In the genomic region with DNA sequence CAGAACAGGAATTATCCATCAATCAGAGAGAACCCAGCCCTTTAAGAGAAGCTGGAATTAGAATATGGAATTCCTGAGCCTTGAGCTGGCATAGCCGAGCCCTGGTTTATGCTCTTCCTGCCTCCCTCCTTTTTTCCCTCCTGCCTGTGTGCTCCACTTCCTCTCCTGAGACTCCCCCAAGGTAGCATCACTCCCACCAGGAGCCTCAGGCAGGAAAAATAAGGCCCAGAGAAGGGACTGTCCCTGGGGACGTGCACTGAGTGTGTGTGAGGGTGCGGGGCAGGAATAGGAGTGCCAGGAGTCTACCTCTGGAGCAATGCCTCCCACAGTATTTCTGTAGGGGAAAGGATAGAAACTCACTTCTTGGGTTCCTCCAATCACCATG, we compare ENCODE assay signal across 12 cellular contexts.
DNase-seq lines count a peak whose midpoint lies in the region; ATAC-seq, FAIRE-seq and TF ChIP-seq lines count a peak whose summit lies in the region.
"Had no signal": no experiment of that assay in that cellular context is flagged by ENCODE, and none has a peak within 500 bp of the region (broad histone marks: within the 10 kb centered on the region; RNA-seq: fewer than 3 reads in every experiment).

No MANE protein-coding gene starts in this region.

- H3K4me1 Mint-ChIP-seq in Caco-2 (ENCODE audit: low read depth, unreplicated experiment) = peaks cover 11% of the 10 kb centered on the region
- H3K4me1 Mint-ChIP-seq: CD8-positive, alpha-beta memory T cell; natural killer cell had no signal

- CTCF ChIA-PET in Caco-2 (lab: Charles Lee) = interaction anchor here (0.6 to 1.1 kb wide), 3 partner anchors 23 to 50 kb away, joined by 3 read pairs; no protein-coding TSS in a partner anchor

- H3K27ac Mint-ChIP-seq in Caco-2 (ENCODE audit: unreplicated experiment) = peak overlapping the region; percentile 48
- H3K27ac Mint-ChIP-seq: CD8-positive, alpha-beta memory T cell; natural killer cell had no signal

- H3K4me3 Mint-ChIP-seq in Caco-2 (ENCODE audit: unreplicated experiment) = no peak overlapping the region
- H3K4me3 Mint-ChIP-seq: activated T-cell treated with anti-CD3 and anti-CD28 coated beads, Interleukin-2, amount 50 U/mL, for 4 hours; CD8-positive, alpha-beta memory T cell; natural killer cell had no signal

- H3K4me3 ChIP-seq in Caco-2 (ENCODE audit: low read depth, low read length) (no peak overlapping the region), fibroblast of lung (replicated peaks in 1 of 4; ENCODE audit: control extremely low read depth in 1 of 4, insufficient read depth in 1 of 4, low read depth in 3 of 4, low read length in 4 of 4) (no peak overlapping the region), psoas muscle (no peak overlapping the region)

- no peaks in the 10 kb centered on the region for H3K36me3 Mint-ChIP-seq in Caco-2 (ENCODE audit: insufficient read depth, unreplicated experiment)

- peak overlapping the region; percentile 67 for H3K27ac ChIP-seq in fibroblast of lung (ENCODE audit: insufficient read depth, low read length)
- H3K27ac ChIP-seq in psoas muscle = peak overlapping the region; percentile 68

- TF ChIP-seq CTCF in Caco-2 (IDR thresholded peaks at IDR 0.05; ENCODE audit: insufficient read depth in 1 of 2, low read depth in 1 of 2, low read length in 1 of 2, severe bottlenecking in 1 of 2, unreplicated experiment in 1 of 2) = no peak
- no peak for TF ChIP-seq CTCF in fibroblast of lung (conservative IDR thresholded peaks at IDR 0.05 in 1 of 2, IDR thresholded peaks at IDR 0.05 in 1 of 2; ENCODE audit: low read depth in 1 of 2, low read length in 2 of 2)
- TF ChIP-seq CTCF in psoas muscle (IDR thresholded peaks at IDR 0.05) = no peak

- H3K9ac ChIP-seq in fibroblast of lung (ENCODE audit: insufficient read depth, low read length) = no peak overlapping the region

- peak; percentile 50 to 69 (median 53) for ATAC-seq in psoas muscle
- ATAC-seq: activated T-cell treated with anti-CD3 and anti-CD28 coated beads, Interleukin-2, amount 50 U/mL, for 4 hours had no signal

- H3K4me1 ChIP-seq in Caco-2 = peaks cover 19% of the 10 kb centered on the region
- peaks cover 22% of the 10 kb centered on the region for H3K4me1 ChIP-seq in fibroblast of lung (ENCODE audit: control insufficient read depth, extremely low read depth, insufficient read depth, low read length)
- H3K4me1 ChIP-seq in psoas muscle = peaks cover 24% of the 10 kb centered on the region

- intact Hi-C loops in Caco-2 (cut with micrococcal nuclease; ENCODE audit: unreplicated experiment) = no loop called here
- intact Hi-C loops in psoas muscle (cut with DNase I) = no loop called here

- 59 to 77% (median 66%) methylated on average over 3 of the region's 3 CpGs for WGBS in psoas muscle, 3 donors

- BruUV-seq in Caco-2 (replicated peaks; lab: Mats Ljungman, UMichigan) = no TSS peak

- H3K27me3 ChIP-seq in Caco-2 (replicated peaks; ENCODE audit: control insufficient read depth, insufficient read depth, low read length) (no peaks in the 10 kb centered on the region), fibroblast of lung (ENCODE audit: control insufficient read depth, insufficient read depth, low read length) (no peaks in the 10 kb centered on the region), psoas muscle (ENCODE audit: insufficient read depth in 3 of 3, low read length in 2 of 3) (no peaks in the 10 kb centered on the region)

- H3K9me3 ChIP-seq in Caco-2 (peaks cover 9% of the 10 kb centered on the region), fibroblast of lung (ENCODE audit: control insufficient read depth, insufficient read depth, low read depth, low read length) (no peaks in the 10 kb centered on the region), psoas muscle (peaks cover 5% of the 10 kb centered on the region)

- H3K4me2 ChIP-seq in fibroblast of lung (ENCODE audit: extremely low read depth, insufficient read depth, low read length) = peak overlapping the region; percentile 54

- H3K27me3 Mint-ChIP-seq in Caco-2 (ENCODE audit: insufficient read depth, unreplicated experiment) = no peaks in the 10 kb centered on the region

- DNase-seq in Caco-2 (no peak), RCC 7860 (ENCODE audit: low spot score) (peak; percentile 87), fibroblast of lung (ENCODE audit: low read depth in 2 of 2) (no peak), psoas muscle (no peak), germinal center (ENCODE audit: low spot score) (no peak), C1 segment of cervical spinal cord (lab: John Stamatoyannopoulos, UW) (no peak), NCI-H2081 (lab: John Stamatoyannopoulos, UW) (no peak), CD1c-positive myeloid dendritic cell (ENCODE audit: extremely low spot score) (no peak)
- DNase-seq: activated T-cell treated with anti-CD3 and anti-CD28 coated beads, Interleukin-2, amount 50 U/mL, for 4 hours; CD8-positive, alpha-beta memory T cell; natural killer cell; NCI-H2171 treated with DMSO at 0.1 percent for 48 hours had no signal

- H3K79me2 ChIP-seq in fibroblast of lung (ENCODE audit: control insufficient read depth, insufficient read depth, low read length) = no peaks in the 10 kb centered on the region

- POLR2A ChIA-PET in Caco-2 (lab: Charles Lee) = interaction anchor here (0.6 kb wide), 1 partner anchor 96 kb away, joined by 3 read pairs; no protein-coding TSS in a partner anchor

- H3K36me3 ChIP-seq in Caco-2 (ENCODE audit: control insufficient read depth, insufficient read depth, low read length) (no peaks in the 10 kb centered on the region), fibroblast of lung (ENCODE audit: control insufficient read depth, insufficient read depth, low read length) (no peaks in the 10 kb centered on the region), psoas muscle (ENCODE audit: insufficient read depth in 1 of 2, low read depth in 1 of 2) (no peaks in the 10 kb centered on the region)

- no peak overlapping the region for H2AFZ ChIP-seq in fibroblast of lung (ENCODE audit: low read length)

- H4K20me1 ChIP-seq in fibroblast of lung (ENCODE audit: control insufficient read depth, extremely low read depth, insufficient read depth, low read length) = no peaks in the 10 kb centered on the region

- H3K9me3 Mint-ChIP-seq in Caco-2 (ENCODE audit: unreplicated experiment) = peaks cover 16% of the 10 kb centered on the region

- FAIRE-seq in RCC 7860 (lab: Jason Lieb, UNC) = no peak
